Comparison of ENCODE assay signal across 8 cellular contexts in the genomic region with DNA sequence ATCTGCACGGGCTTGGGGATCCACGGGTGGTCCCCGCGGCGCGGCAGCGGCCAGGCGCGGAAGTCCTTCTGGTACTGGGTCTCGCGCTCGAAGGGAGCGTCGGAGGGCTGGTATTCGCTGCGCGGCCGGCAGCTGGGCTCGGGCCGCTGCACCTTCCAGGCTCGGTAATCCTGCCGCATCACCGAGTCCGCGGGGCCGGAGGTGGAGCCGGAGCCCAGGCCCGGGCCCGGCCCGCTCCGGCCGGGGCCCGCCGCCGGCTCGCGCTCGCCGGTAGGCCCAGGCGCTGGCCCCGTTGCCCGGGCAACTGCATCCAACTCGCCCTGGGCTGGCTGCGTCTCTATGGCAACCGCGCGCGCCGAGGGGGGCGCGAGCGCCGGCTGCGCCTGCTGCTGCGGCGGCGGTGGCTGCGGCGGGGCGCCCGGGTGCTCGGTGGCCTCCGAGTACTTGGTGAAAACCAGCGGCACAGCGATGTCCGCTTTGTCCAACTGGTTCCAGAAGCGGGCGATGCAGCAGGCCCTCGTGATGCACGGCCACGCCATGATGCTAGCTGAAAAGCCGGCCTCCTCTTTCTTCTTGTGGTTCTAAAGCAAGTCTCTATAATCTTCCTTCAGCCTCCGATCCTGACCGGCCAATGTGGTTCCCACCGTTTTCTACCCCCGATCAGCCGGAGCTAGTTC. TPM values are rescaled to one million over a fixed set of nuclear protein-coding genes. Genes with fewer than 3 reads are reported as not detected.
DNase-seq lines count a peak whose midpoint lies in the region; ATAC-seq, FAIRE-seq and TF ChIP-seq lines count a peak whose summit lies in the region.

No MANE protein-coding gene starts in this region.

- H3K4me3 ChIP-seq in foreskin fibroblast (ENCODE audit: low read depth in 1 of 2, low read length in 2 of 2) = peak overlapping the region; percentile 43 to 46

- intact Hi-C loops in natural killer cell (cut with micrococcal nuclease) = no loop called here

- peak; percentile 34 to 74 (median 42) for ATAC-seq in natural killer cell

- H3K27me3 Mint-ChIP-seq in activated T-cell treated with anti-CD3 and anti-CD28 coated beads, Interleukin-2, amount 50 U/mL, for 24 hours = peaks cover 83% of the 10 kb centered on the region
- peaks cover 61 to 72% of the 10 kb centered on the region in 2 donors for H3K27me3 Mint-ChIP-seq in natural killer cell (ENCODE audit: low read depth in 2 of 2)

- H3K27ac Mint-ChIP-seq in activated T-cell treated with anti-CD3 and anti-CD28 coated beads, Interleukin-2, amount 50 U/mL, for 24 hours = no peak overlapping the region
- no peak overlapping the region for H3K27ac Mint-ChIP-seq in natural killer cell

- peaks cover 3% of the 10 kb centered on the region for H3K9me3 Mint-ChIP-seq in activated T-cell treated with anti-CD3 and anti-CD28 coated beads, Interleukin-2, amount 50 U/mL, for 24 hours
- no peaks in the 10 kb centered on the region for H3K9me3 Mint-ChIP-seq in natural killer cell

- FAIRE-seq in RCC 7860 (lab: Jason Lieb, UNC) = no peak

- H3K4me1 Mint-ChIP-seq in activated T-cell treated with anti-CD3 and anti-CD28 coated beads, Interleukin-2, amount 50 U/mL, for 24 hours (ENCODE audit: low read depth) = peaks cover 19% of the 10 kb centered on the region
- peaks cover 5 to 17% of the 10 kb centered on the region in 2 donors for H3K4me1 Mint-ChIP-seq in natural killer cell

- TF ChIP-seq CTCF in foreskin fibroblast (IDR thresholded peaks at IDR 0.05; ENCODE audit: low read depth, low read length) = no peak
- no peak for TF ChIP-seq CTCF in natural killer cell (IDR thresholded peaks at IDR 0.05)

- peak overlapping the region; percentile 77 for H3K4me3 Mint-ChIP-seq in activated T-cell treated with anti-CD3 and anti-CD28 coated beads, Interleukin-2, amount 50 U/mL, for 24 hours
- peak overlapping the region; percentile 91 for H3K4me3 Mint-ChIP-seq in natural killer cell

- DNase-seq in DMS153 (lab: John Stamatoyannopoulos, UW) = peak; percentile 28
- DNase-seq in DMS153 treated with DMSO at 0.1 percent for 48 hours (lab: John Stamatoyannopoulos, UW; ENCODE audit: unreplicated experiment) = no peak
- peak; percentile 79 for DNase-seq in NCI-H1092 treated with DMSO at 0.1 percent for 48 hours (lab: John Stamatoyannopoulos, UW)
- peak; percentile 56 for DNase-seq in activated T-cell treated with anti-CD3 and anti-CD28 coated beads, Interleukin-2, amount 50 U/mL, for 24 hours
- DNase-seq in foreskin fibroblast = peak; percentile 28 to 66
- peak; percentile 23 for DNase-seq in natural killer cell
- DNase-seq in amniotic stem cell (lab: John Stamatoyannopoulos, UW) = no peak
- DNase-seq in RCC 7860 (ENCODE audit: low spot score) = no peak

- no peaks in the 10 kb centered on the region for H3K36me3 Mint-ChIP-seq in activated T-cell treated with anti-CD3 and anti-CD28 coated beads, Interleukin-2, amount 50 U/mL, for 24 hours (ENCODE audit: low read depth)
- H3K36me3 Mint-ChIP-seq in natural killer cell = no peaks in the 10 kb centered on the region

RNA-seq across cellular contexts. Expression of gene MAP6, which starts 0.9 kb away (rescaled TPM):
- not detected for total RNA-seq in natural killer cell

RNA-seq across cellular contexts. Expression of gene MOGAT2, which starts 49.7 kb away (rescaled TPM):
- total RNA-seq in natural killer cell = not detected

Comparison
In these comparisons a context has a peak if more than half of its experiments do, and no peak if none do; other contexts are left out.
1. DNase-seq: peak in DMS153 (single experiment), NCI-H1092 treated with DMSO at 0.1 percent for 48 hours (single experiment), activated T-cell treated with anti-CD3 and anti-CD28 coated beads, Interleukin-2, amount 50 U/mL, for 24 hours (single experiment), foreskin fibroblast (2 of 2) and natural killer cell (single experiment); none in DMS153 treated with DMSO at 0.1 percent for 48 hours (single experiment), amniotic stem cell (single experiment) and RCC 7860 (single experiment).